1 cellular context compared by ENCODE assay signal in genomic region chrX:10106801-10107200, GRCh38.
TF ChIP-seq lines count a peak whose summit lies in the region.

No MANE protein-coding gene starts in this region.

TF ChIP-seq in GM12878, 131 proteins besides CTCF, POLR2A, EP300 and RAD21 (continued from another document):
- TF ChIP-seq MLLT1 (IDR thresholded peaks at IDR 0.05), result peak; percentile 40; the same call in 1 of the 2 replicates
- TF ChIP-seq CREB1 (IDR thresholded peaks at IDR 0.05; ENCODE audit: low read depth), result no peak
- TF ChIP-seq ZBTB40 (IDR thresholded peaks at IDR 0.05; ENCODE audit: borderline replicate concordance), result peak; percentile 25; the same call in 1 of the 2 replicates
- no peak for TF ChIP-seq POLR2AphosphoS5 (IDR thresholded peaks at IDR 0.05; ENCODE audit: low read length)
- peak; percentile 58; the same call in 1 of the 2 replicates for TF ChIP-seq GABPA (IDR thresholded peaks at IDR 0.05; ENCODE audit: low read depth)
- peak; percentile 48; the same call in 1 of the 2 replicates for TF ChIP-seq NFIC (IDR thresholded peaks at IDR 0.05; ENCODE audit: low read depth, low read length)
- TF ChIP-seq CBX3 (IDR thresholded peaks at IDR 0.05; ENCODE audit: borderline replicate concordance, low read depth), result no peak
